ENCODE assay signal across 1 cellular context in the genomic region with DNA sequence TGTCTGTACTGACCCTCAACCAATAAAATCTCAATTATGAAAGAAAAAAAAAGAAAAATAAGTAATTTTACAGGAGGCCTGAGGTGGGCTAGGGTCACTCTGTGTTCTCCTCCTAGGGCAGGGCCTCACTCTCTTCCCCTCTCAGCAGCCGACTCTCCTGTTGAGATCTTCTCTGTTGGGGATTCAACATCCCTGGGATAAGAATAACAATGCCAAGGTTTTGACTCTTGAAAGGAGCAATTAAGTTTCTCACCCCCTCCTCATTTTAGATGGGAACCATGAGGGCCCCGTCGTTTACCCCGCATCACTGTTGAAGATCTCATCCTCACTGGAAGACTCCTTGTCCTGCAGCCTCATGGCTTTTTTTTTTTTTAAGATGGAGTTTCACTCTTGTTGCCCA.
A peak's percentile ranks its signal among the peaks of the same experiment; 100 is the strongest.
TF ChIP-seq lines count a peak whose summit lies in the region.

No MANE protein-coding gene starts in this region.

TF ChIP-seq in H1, 55 proteins besides CTCF, POLR2A, EP300 and RAD21:
- no peak for TF ChIP-seq FOSL1 (IDR thresholded peaks at IDR 0.05; ENCODE audit: insufficient read depth, low read depth, low read length)
- no peak for TF ChIP-seq TCF12 (IDR thresholded peaks at IDR 0.05; ENCODE audit: low read depth, low read length)
- no peak for TF ChIP-seq TAF7 (optimal IDR thresholded peaks at IDR 0.05; ENCODE audit: borderline replicate concordance, low read depth, low read length)
- peak; percentile 54 for TF ChIP-seq NANOG (IDR thresholded peaks at IDR 0.05; ENCODE audit: insufficient read depth, low read depth, low read length, poor library complexity, severe bottlenecking)
- no peak for TF ChIP-seq CBX8 (IDR thresholded peaks at IDR 0.05; ENCODE audit: borderline replicate concordance, low read depth, low read length)
